In genomic region chr1:220921498-220921897, GRCh38 we compare ENCODE assay signal across 26 cellular contexts. TPM values are rescaled to one million over a fixed set of nuclear protein-coding genes. Genes with fewer than 3 reads are reported as not detected.
DNase-seq lines count a peak whose midpoint lies in the region; ATAC-seq, FAIRE-seq and TF ChIP-seq lines count a peak whose summit lies in the region.
"Had no signal": no experiment of that assay in that cellular context is flagged by ENCODE, and none has a peak within 500 bp of the region (broad histone marks: within the 10 kb centered on the region; RNA-seq: fewer than 3 reads in every experiment).

No MANE protein-coding gene starts in this region.

- TF ChIP-seq CTCF in D721Med (IDR thresholded peaks at IDR 0.05; ENCODE audit: insufficient read depth, missing control alignments) (no peak), WTC11 (IDR thresholded peaks at IDR 0.05) (no peak)

- CTCF ChIA-PET in WTC11 (lab: Charles Lee), result interaction anchor here (1.2 to 1.6 kb wide), 3 partner anchors 188 to 342 kb away, joined by 3 to 4 read pairs (median 4); no protein-coding TSS in a partner anchor

- no peak overlapping the region for H3K4me3 Mint-ChIP-seq in WTC11
- no peak overlapping the region for H3K4me3 Mint-ChIP-seq in stimulated activated naive B cell treated with anti-CD40 and anti-IgM and Interleukin-4, amounts not matched to agents 10 μg/mL and 1 μg/mL and 100 μg/mL, for 72 hours
- H3K4me3 Mint-ChIP-seq: CD4-positive, alpha-beta memory T cell; T-helper 1 cell treated with Interleukin-12 subunit alpha and Interleukin-12 subunit beta and Interleukin-4 antibody, amounts not matched to agents 30 μg/mL and 1 μg/mL, for 36 hours had no signal

- peak; percentile 54 for ATAC-seq in WTC11
- peak; percentile 69 to 78 for ATAC-seq in stimulated activated naive B cell treated with anti-CD40 and anti-IgM and Interleukin-4, amounts not matched to agents 10 μg/mL and 1 μg/mL and 100 μg/mL, for 72 hours (replicated peaks)

- no peaks in the 10 kb centered on the region for H3K36me3 Mint-ChIP-seq in WTC11
- peaks cover 0 to 1% of the 10 kb centered on the region in 2 donors for H3K36me3 Mint-ChIP-seq in stimulated activated naive B cell treated with anti-CD40 and anti-IgM and Interleukin-4, amounts not matched to agents 10 μg/mL and 1 μg/mL and 100 μg/mL, for 72 hours
- H3K36me3 Mint-ChIP-seq: CD4-positive, alpha-beta memory T cell had no signal

- no peak overlapping the region for H3K27ac Mint-ChIP-seq in WTC11
- H3K27ac Mint-ChIP-seq in stimulated activated naive B cell treated with anti-CD40 and anti-IgM and Interleukin-4, amounts not matched to agents 10 μg/mL and 1 μg/mL and 100 μg/mL, for 72 hours, result peak overlapping the region; percentile 28
- H3K27ac Mint-ChIP-seq: CD4-positive, alpha-beta memory T cell; T-helper 1 cell treated with Interleukin-12 subunit alpha and Interleukin-12 subunit beta and Interleukin-4 antibody, amounts not matched to agents 30 μg/mL and 1 μg/mL, for 36 hours had no signal

- H3K4me1 Mint-ChIP-seq in WTC11, result peaks cover 13% of the 10 kb centered on the region
- peaks cover 14 to 27% of the 10 kb centered on the region in 2 donors for H3K4me1 Mint-ChIP-seq in stimulated activated naive B cell treated with anti-CD40 and anti-IgM and Interleukin-4, amounts not matched to agents 10 μg/mL and 1 μg/mL and 100 μg/mL, for 72 hours
- H3K4me1 Mint-ChIP-seq: CD4-positive, alpha-beta memory T cell had no signal

- no peaks in the 10 kb centered on the region for H3K27me3 Mint-ChIP-seq in WTC11 (ENCODE audit: low read depth)
- peaks cover 0 to 15% of the 10 kb centered on the region in 2 donors for H3K27me3 Mint-ChIP-seq in stimulated activated naive B cell treated with anti-CD40 and anti-IgM and Interleukin-4, amounts not matched to agents 10 μg/mL and 1 μg/mL and 100 μg/mL, for 72 hours

- FAIRE-seq in D721Med (lab: Jason Lieb, UNC), result peak; percentile 73
- FAIRE-seq: A204.1, G401.6, GM12891 had no signal

- no peak for DNase-seq in D721Med (ENCODE audit: insufficient read length, low spot score)
- DNase-seq in MV-4-11 (lab: John Stamatoyannopoulos, UW), result peak; percentile 6
- DNase-seq in WTC11 (ENCODE audit: low spot score), result no peak
- DNase-seq in stimulated activated naive B cell treated with anti-CD40 and anti-IgM and Interleukin-4, amounts not matched to agents 10 μg/mL and 1 μg/mL and 100 μg/mL, for 72 hours, result no peak
- no peak for DNase-seq in stimulated activated CD4-positive, alpha-beta T cell treated with anti-CD3 and anti-CD28 coated beads, Interleukin-2, amount 100 ng/mL, for 24 hours
- DNase-seq in NAMALWA (ENCODE audit: low spot score), result no peak
- DNase-seq in hepatic stellate cell (ENCODE audit: low spot score), result no peak
- DNase-seq: C1 segment of cervical spinal cord; CD4-positive, alpha-beta memory T cell; COR-L47; GM23248; NCI-H1105; NCI-H1436 treated with DMSO at 0.1 percent for 48 hours; NCI-H187 treated with DMSO at 0.1 percent for 48 hours; NCI-H345; NCI-H510A treated with DMSO at 0.1 percent for 48 hours; NK-92 treated with Interleukin-12 subunit alpha and Interleukin-12 subunit beta, amount 100 ng/mL, for 24 hours; PC-9; RPMI8226; SHP77 treated with DMSO at 0.1 percent for 48 hours; SK-N-SH; SW 1271 had no signal

- H3K9me3 Mint-ChIP-seq in WTC11, result 0 out of 2 replicates have a peak, but pooled peaks cover 4% of the 10 kb centered on the region
- H3K9me3 Mint-ChIP-seq in stimulated activated naive B cell treated with anti-CD40 and anti-IgM and Interleukin-4, amounts not matched to agents 10 μg/mL and 1 μg/mL and 100 μg/mL, for 72 hours, result peaks cover 0 to 2% of the 10 kb centered on the region in 2 donors
- H3K9me3 Mint-ChIP-seq: T-helper 1 cell treated with Interleukin-12 subunit alpha and Interleukin-12 subunit beta and Interleukin-4 antibody, amounts not matched to agents 30 μg/mL and 1 μg/mL, for 36 hours had no signal

- POLR2A ChIA-PET in WTC11 (lab: Charles Lee), result interaction anchor here (1.4 kb wide), 1 partner anchor 308 kb away, joined by 3 read pairs; no protein-coding TSS in a partner anchor

TF ChIP-seq in WTC11, 78 proteins besides CTCF, POLR2A, EP300 and RAD21:
- TF ChIP-seq PRDM15 (CRISPR knock-in tag; IDR thresholded peaks at IDR 0.05) (no peak), GABPB1 (CRISPR knock-in tag; IDR thresholded peaks at IDR 0.05) (no peak), USF1 (CRISPR knock-in tag; IDR thresholded peaks at IDR 0.05) (no peak), NFYB (CRISPR knock-in tag; conservative IDR thresholded peaks at IDR 0.05; ENCODE audit: low read depth) (no peak), ZSCAN18 (CRISPR knock-in tag; IDR thresholded peaks at IDR 0.05) (no peak), ELF4 (CRISPR knock-in tag; IDR thresholded peaks at IDR 0.05; ENCODE audit: low read depth) (no peak), CBFB (CRISPR knock-in tag; IDR thresholded peaks at IDR 0.05; ENCODE audit: low read depth) (no peak), IRF1 (CRISPR knock-in tag; IDR thresholded peaks at IDR 0.05) (no peak), NFE2L1 (CRISPR knock-in tag; IDR thresholded peaks at IDR 0.05) (no peak), ZNF512 (CRISPR knock-in tag; IDR thresholded peaks at IDR 0.05; ENCODE audit: borderline replicate concordance) (no peak), ZNF317 (CRISPR knock-in tag; IDR thresholded peaks at IDR 0.05; ENCODE audit: borderline replicate concordance, low read depth) (no peak), IRF2 (CRISPR knock-in tag; IDR thresholded peaks at IDR 0.05; ENCODE audit: borderline replicate concordance, low read depth) (no peak), FOXK1 (CRISPR knock-in tag; IDR thresholded peaks at IDR 0.05) (no peak)

RNA-seq across cellular contexts. Expression of gene HLX, which starts 42.3 kb away (rescaled TPM):
- total RNA-seq in WTC11 (2021), result 0.30 to 0.53 TPM in 2 of 3 replicates, not detected in the other
